Comparison of ENCODE assay signal across 9 cellular contexts in genomic region chr12:8231666-8232608, GRCh38. TPM values are rescaled to one million over a fixed set of nuclear protein-coding genes. Genes with fewer than 3 reads are reported as not detected.
DNase-seq lines count a peak whose midpoint lies in the region; ATAC-seq, FAIRE-seq and TF ChIP-seq lines count a peak whose summit lies in the region.
"Not testable (repeated sequence)": the region's sequence is repeated elsewhere in the genome, so short reads cannot be mapped to it uniquely, and the experiment has no call there.
"Had no signal": no experiment of that assay in that cellular context is flagged by ENCODE, and none has a peak within 500 bp of the region (broad histone marks: within the 10 kb centered on the region; RNA-seq: fewer than 3 reads in every experiment).

No MANE protein-coding gene starts in this region.

- not testable (repeated sequence) for H3K4me1 Mint-ChIP-seq in activated T-helper 1 cell treated with anti-CD3 and anti-CD28 coated beads, Interleukin-12 subunit alpha, Interleukin-12 subunit beta, Interleukin-2, Interleukin-4 antibody, amounts not matched to agents 30 ng/mL and 10 ng/mL and 1 ng/mL, durations not matched to agents 14 hours and 24 hours and 36 hours (ENCODE audit: low read depth)

- POLR2A ChIA-PET in HepG2 (lab: Yijun Ruan, JAX), result not testable (repeated sequence)

- H3K9me3 ChIP-seq in HepG2 (ENCODE audit: low read length); spleen; tibial artery: not testable (repeated sequence)

- ATAC-seq in HepG2, result not testable (repeated sequence)

- H3K79me2 ChIP-seq in HepG2 (ENCODE audit: insufficient read depth, low read length), result not testable (repeated sequence)

- H3K4me1 ChIP-seq in HepG2 (ENCODE audit: insufficient read depth, low read length), result not testable (repeated sequence)
- H3K4me1 ChIP-seq in spleen (peaks cover 0 to 16% (median 3%) of the 10 kb centered on the region in 6 donors), tibial artery (peaks cover 0 to 20% (median 6%) of the 10 kb centered on the region in 4 donors)

- H3K4me3 Mint-ChIP-seq in activated T-helper 1 cell treated with anti-CD3 and anti-CD28 coated beads, Interleukin-12 subunit alpha, Interleukin-12 subunit beta, Interleukin-2, Interleukin-4 antibody, amounts not matched to agents 30 ng/mL and 10 ng/mL and 1 ng/mL, durations not matched to agents 14 hours and 24 hours and 36 hours, result not testable (repeated sequence)

- DNase-seq in ELF-1 (ENCODE audit: low read depth, low spot score) (peak; percentile 95), NAMALWA (ENCODE audit: low spot score) (peak; percentile 76), T-helper 9 cell (peak; percentile 61), HepG2 (ENCODE audit: low spot score) (peak; percentile 28), spleen (peak; percentile 90), tibial artery (peak; percentile 63 to 81)
- peak; percentile 66 for DNase-seq in activated T-helper 1 cell treated with anti-CD3 and anti-CD28 coated beads, Interleukin-12 subunit alpha, Interleukin-12 subunit beta, Interleukin-2, Interleukin-4 antibody, amounts not matched to agents 30 ng/mL and 10 ng/mL and 1 ng/mL, durations not matched to agents 14 hours and 24 hours and 36 hours (ENCODE audit: low spot score)
- peak; percentile 49 for DNase-seq in effector CD8-positive, alpha-beta T cell (lab: John Stamatoyannopoulos, UW)

- H3K27ac Mint-ChIP-seq in activated T-helper 1 cell treated with anti-CD3 and anti-CD28 coated beads, Interleukin-12 subunit alpha, Interleukin-12 subunit beta, Interleukin-2, Interleukin-4 antibody, amounts not matched to agents 30 ng/mL and 10 ng/mL and 1 ng/mL, durations not matched to agents 14 hours and 24 hours and 36 hours, result not testable (repeated sequence)

- H3K4me2 ChIP-seq in HepG2 (ENCODE audit: low read depth, low read length), result 0 out of 2 replicates have a peak overlapping the region, but pooled peaks have one; percentile 13

- H3K9ac ChIP-seq in HepG2 (ENCODE audit: insufficient read depth, low read depth, low read length), result not testable (repeated sequence)

- TF ChIP-seq RAD21 in HepG2 (CRISPR knock-in tag; IDR thresholded peaks at IDR 0.05), result peak; percentile 26; the same call in 1 of the 2 replicates

- intact Hi-C loops in activated T-helper 1 cell treated with anti-CD3 and anti-CD28 coated beads, Interleukin-12 subunit alpha, Interleukin-12 subunit beta, Interleukin-2, Interleukin-4 antibody, amounts not matched to agents 30 ng/mL and 10 ng/mL and 1 ng/mL, durations not matched to agents 14 hours and 24 hours and 36 hours (cut with micrococcal nuclease), result loop anchor here (10.0 kb wide), 1 partner anchor 367 kb away; no protein-coding TSS in a partner anchor
- intact Hi-C loops in HepG2 (cut with micrococcal nuclease; ENCODE audit: unreplicated experiment), result not testable (repeated sequence)
- intact Hi-C loops in spleen (cut with DNase I; ENCODE audit: low total_unique reads), result loop anchor here (5.0 kb wide), 1 partner anchor 120 kb away; no protein-coding TSS in a partner anchor
- intact Hi-C loops in tibial artery (cut with DNase I; ENCODE audit: low total_unique reads), result loop anchor here (10.0 kb wide), 2 partner anchors 117 to 147 kb away; partner anchors contain the start of gene NECAP1

- H3K9me3 Mint-ChIP-seq in activated T-helper 1 cell treated with anti-CD3 and anti-CD28 coated beads, Interleukin-12 subunit alpha, Interleukin-12 subunit beta, Interleukin-2, Interleukin-4 antibody, amounts not matched to agents 30 ng/mL and 10 ng/mL and 1 ng/mL, durations not matched to agents 14 hours and 24 hours and 36 hours, result not testable (repeated sequence)

- not testable (repeated sequence) for H3K27me3 ChIP-seq in HepG2 (ENCODE audit: control insufficient read depth in 1 of 2, insufficient read depth in 2 of 2, low read length in 2 of 2); spleen (replicated peaks in 1 of 7); tibial artery

- H3K36me3 ChIP-seq in HepG2 (replicated peaks in 1 of 2; ENCODE audit: control insufficient read depth in 1 of 2, insufficient read depth in 2 of 2, low read length in 2 of 2); spleen; tibial artery: not testable (repeated sequence)

- TF ChIP-seq CTCF in HepG2 (CRISPR knock-in tag; IDR thresholded peaks at IDR 0.05), result peak; percentile 54
- TF ChIP-seq CTCF in spleen (IDR thresholded peaks at IDR 0.05 in 8 of 11, conservative IDR thresholded peaks at IDR 0.05 in 3 of 11), result peak; percentile 56 to 89 (median 68)
- peak; percentile 68 to 72 for TF ChIP-seq CTCF in tibial artery (IDR thresholded peaks at IDR 0.05)

- not testable (repeated sequence) for H3K36me3 Mint-ChIP-seq in activated T-helper 1 cell treated with anti-CD3 and anti-CD28 coated beads, Interleukin-12 subunit alpha, Interleukin-12 subunit beta, Interleukin-2, Interleukin-4 antibody, amounts not matched to agents 30 ng/mL and 10 ng/mL and 1 ng/mL, durations not matched to agents 14 hours and 24 hours and 36 hours (ENCODE audit: low read depth)

- WGBS in HepG2 (ENCODE audit: low lambda C conversion rate), result 37% methylated on average over 19 of the region's 22 CpGs
- 36 to 46% (median 38%) methylated on average over 19 to 22 of the region's 22 CpGs for WGBS in spleen, 5 donors

- CTCF ChIA-PET in HepG2 (lab: Yijun Ruan, JAX; ENCODE audit: low intra/inter-chr PET ratio, low total read pairs), result interaction anchor here (1.5 kb wide), 1 partner anchor 124 kb away, joined by 18 read pairs; no protein-coding TSS in a partner anchor

- not testable (repeated sequence) for BruUV-seq in HepG2 (replicated peaks; lab: Mats Ljungman, UMichigan)

- H3K27me3 Mint-ChIP-seq in activated T-helper 1 cell treated with anti-CD3 and anti-CD28 coated beads, Interleukin-12 subunit alpha, Interleukin-12 subunit beta, Interleukin-2, Interleukin-4 antibody, amounts not matched to agents 30 ng/mL and 10 ng/mL and 1 ng/mL, durations not matched to agents 14 hours and 24 hours and 36 hours (ENCODE audit: insufficient read depth), result not testable (repeated sequence)

- H3K27ac ChIP-seq in HepG2 (ENCODE audit: extremely low read length, insufficient read depth, low read length); spleen: not testable (repeated sequence)
- peak overlapping the region in 1 of 2 donors; percentile 8 for H3K27ac ChIP-seq in tibial artery

- not testable (repeated sequence) for H3K4me3 ChIP-seq in HepG2 (replicated peaks in 1 of 3; ENCODE audit: insufficient read depth in 1 of 3, low read depth in 2 of 3, low read length in 3 of 3); spleen; tibial artery

- peak; percentile 36 for FAIRE-seq in HepG2 (lab: Jason Lieb, UNC)

- H2AFZ ChIP-seq in HepG2 (ENCODE audit: low read length), result not testable (repeated sequence)

- H4K20me1 ChIP-seq in HepG2 (ENCODE audit: insufficient read depth, low read length), result not testable (repeated sequence)

- not testable (repeated sequence) for TF ChIP-seq POLR2A in HepG2 (IDR thresholded peaks at IDR 0.05; ENCODE audit: insufficient read depth in 1 of 2, low read depth in 2 of 2, low read length in 2 of 2); spleen (IDR thresholded peaks at IDR 0.05)

- not testable (repeated sequence) for TF ChIP-seq EP300 in HepG2 (IDR thresholded peaks at IDR 0.05; ENCODE audit: low read depth in 2 of 2, low read length in 2 of 2); HepG2 (CRISPR knock-in tag; IDR thresholded peaks at IDR 0.05; ENCODE audit: borderline replicate concordance)

- in situ Hi-C loops in HepG2 (cut with HindIII; ENCODE audit: extremely low pct_ligation_motif_present, low pct_unique_long_range_greater_than_20kb), result loop anchor here (25.0 kb wide), 1 partner anchor 120 kb away; the partner anchor contains the start of gene CLEC4A

TF ChIP-seq in HepG2, 621 proteins besides CTCF, POLR2A, EP300 and RAD21 (continues in another document):
- TF ChIP-seq MXD3 (CRISPR knock-in tag; IDR thresholded peaks at IDR 0.05) (0 out of 2 replicates have a peak, but pooled peaks have one; percentile 41), KDM2A (CRISPR knock-in tag; IDR thresholded peaks at IDR 0.05; ENCODE audit: borderline replicate concordance, low read depth) (peak; percentile 21; the same call in 1 of the 2 replicates)

RNA-seq across cellular contexts. Expression of gene FAM90A1, which starts 4.5 kb away (rescaled TPM):
- total RNA-seq in activated T-helper 1 cell treated with anti-CD3 and anti-CD28 coated beads, Interleukin-12 subunit alpha, Interleukin-12 subunit beta, Interleukin-2, Interleukin-4 antibody, amounts not matched to agents 30 ng/mL and 10 ng/mL and 1 ng/mL, durations not matched to agents 14 hours and 24 hours and 36 hours, result 0.15 and 0.36 TPM in 2 replicates
- total RNA-seq in HepG2 (2016; rRNA removed; fragmentation: Illumina TruSeq; extraction: Trizol) (not detected in 2 replicates), spleen (under 1 TPM in 5 of 7 donors, not detected in 2; 0.14 to 0.73 (median 0.19) TPM)
- not detected in 2 replicates for total RNA-seq in HepG2 (2016; cell fraction: cytosol; rRNA removed; fragmentation: Illumina TruSeq; extraction: Trizol; ENCODE audit: low read depth)
- total RNA-seq in HepG2 (2016; cell fraction: insoluble cytoplasmic fraction; rRNA removed; fragmentation: Illumina TruSeq; extraction: Trizol), result not detected in 2 replicates
- not detected in 2 replicates for total RNA-seq in HepG2 (2016; cell fraction: membrane; rRNA removed; fragmentation: Illumina TruSeq; extraction: Trizol)
- total RNA-seq in HepG2 (2016; cell fraction: nucleus; rRNA removed; fragmentation: Illumina TruSeq; extraction: Trizol), result not detected in 2 replicates
- polyA plus RNA-seq in HepG2 (2011; rRNA removed) (not detected in 2 replicates), spleen (under 1 TPM; 0.20 to 0.35 (median 0.32) TPM)
- not detected in 2 replicates for polyA plus RNA-seq in HepG2 (2011; cell fraction: cytosol; rRNA removed)
- not detected in 2 replicates for polyA plus RNA-seq in HepG2 (2011; cell fraction: nucleus; rRNA removed)
- polyA plus RNA-seq in HepG2 (2012), result not detected in 2 replicates
- polyA plus RNA-seq in HepG2 (2016; cell fraction: cytosol; fragmentation: Illumina TruSeq; extraction: Trizol; ENCODE audit: low read depth), result not detected in 2 replicates
- polyA plus RNA-seq in HepG2 (2016; cell fraction: insoluble cytoplasmic fraction; fragmentation: Illumina TruSeq; extraction: Trizol; ENCODE audit: low read depth), result not detected in 2 replicates
- not detected in 2 replicates for polyA plus RNA-seq in HepG2 (2016; cell fraction: membrane; fragmentation: Illumina TruSeq; extraction: Trizol; ENCODE audit: low read depth)
- polyA plus RNA-seq in HepG2 (2016; cell fraction: nucleus; fragmentation: Illumina TruSeq; extraction: Trizol; ENCODE audit: insufficient read depth, low read depth), result not detected in 2 replicates
- not detected in 2 replicates for polyA minus RNA-seq in HepG2 (2011; rRNA and poly(A)+ RNA removed; ENCODE audit: low replicate concordance)
- polyA minus RNA-seq in HepG2 (2011; cell fraction: cytosol; rRNA and poly(A)+ RNA removed), result not detected in 2 replicates
- polyA minus RNA-seq in HepG2 (2011; cell fraction: nucleus; rRNA and poly(A)+ RNA removed), result not detected in 2 replicates
- total RNA-seq: mononuclear cell had no signal

Comparison
In these comparisons a context has a peak if more than half of its experiments do, and no peak if none do; other contexts are left out.
1. DNase-seq: peak in every context shown above with its lines; median percentile 95 in ELF-1; 90 in spleen; 76 in NAMALWA; 72 in tibial artery; 66 in activated T-helper 1 cell treated with anti-CD3 and anti-CD28 coated beads, Interleukin-12 subunit alpha, Interleukin-12 subunit beta, Interleukin-2, Interleukin-4 antibody, amounts not matched to agents 30 ng/mL and 10 ng/mL and 1 ng/mL, durations not matched to agents 14 hours and 24 hours and 36 hours; 61 in T-helper 9 cell; 49 in effector CD8-positive, alpha-beta T cell; 28 in HepG2.